In the genomic region with DNA sequence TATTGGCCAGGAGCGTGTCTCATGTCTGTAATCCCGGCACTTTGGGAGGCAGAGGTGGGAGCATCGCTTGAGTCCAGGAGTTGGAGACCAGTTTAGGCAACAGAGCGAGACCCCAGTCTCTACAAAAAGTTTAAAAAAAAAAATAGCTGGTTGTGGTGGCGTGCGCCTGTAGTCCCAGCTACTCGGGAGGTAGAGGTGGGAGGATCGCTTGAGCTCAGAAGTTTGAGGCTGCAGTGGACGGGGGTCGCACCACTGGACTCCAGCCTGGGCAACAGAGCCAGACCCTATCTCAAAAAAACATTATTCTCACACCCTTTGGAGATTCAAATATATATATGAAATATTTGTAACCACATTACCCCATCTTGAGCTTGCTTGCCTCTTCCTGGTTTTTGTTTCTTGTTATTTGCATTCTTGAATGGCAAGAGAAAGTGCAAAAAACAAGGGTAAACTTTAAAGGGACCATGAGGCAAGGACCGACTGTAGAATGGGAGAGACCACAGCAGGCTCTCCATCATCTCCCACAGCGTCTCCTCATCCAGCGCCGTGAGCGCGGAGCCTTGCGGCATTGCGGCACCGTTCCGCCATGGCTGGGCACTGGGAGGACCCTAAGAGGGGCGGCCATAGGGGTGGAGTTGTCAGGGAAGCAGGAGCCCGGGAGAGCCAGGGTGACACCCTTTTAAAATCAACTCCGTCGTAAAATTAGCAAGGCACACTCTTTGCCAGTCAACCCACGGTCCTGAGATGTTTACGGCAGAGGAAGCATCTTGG, we compare ENCODE assay signal across 7 cellular contexts. TPM values are rescaled to one million over a fixed set of nuclear protein-coding genes. Genes with fewer than 3 reads are reported as not detected.
DNase-seq lines count a peak whose midpoint lies in the region; TF ChIP-seq lines count a peak whose summit lies in the region.

No MANE protein-coding gene starts in this region.

- no peak overlapping the region for H2BK12ac ChIP-seq in H9 (ENCODE audit: insufficient read length, low read depth, low read length)

- H3K18ac ChIP-seq in H9 (ENCODE audit: insufficient read length, low read depth, low read length), result no peak overlapping the region

- no peak overlapping the region for H2AK5ac ChIP-seq in H9 (ENCODE audit: insufficient read length, low read length)

- H2BK120ac ChIP-seq in H9 (ENCODE audit: low read depth, low read length, poor library complexity, severe bottlenecking), result no peak overlapping the region

- H3K9me3 Mint-ChIP-seq in H9, result no peaks in the 10 kb centered on the region; a peak in 1 of 5 replicates

- H3K79me1 ChIP-seq in H9 (ENCODE audit: insufficient read depth, low read depth, low read length, poor library complexity, severe bottlenecking), result peaks cover 5% of the 10 kb centered on the region

- H3K9me3 ChIP-seq in H9 (ENCODE audit: control insufficient read depth, low read depth, low read length) (no peaks in the 10 kb centered on the region), SK-N-MC (ENCODE audit: low read depth, low read length) (no peaks in the 10 kb centered on the region)

- peak overlapping the region; percentile 95 to 96 for H3K4me3 Mint-ChIP-seq in H9

- TF ChIP-seq CTCF in H9 (conservative IDR thresholded peaks at IDR 0.05) (no peak), foreskin fibroblast (IDR thresholded peaks at IDR 0.05; ENCODE audit: low read depth, low read length) (no peak)

- no peaks in the 10 kb centered on the region for H3K27me3 ChIP-seq in H9 (ENCODE audit: insufficient read depth, low read length)

- H2BK20ac ChIP-seq in H9 (ENCODE audit: low read depth, low read length, poor library complexity, severe bottlenecking), result no peak overlapping the region

- H2AFZ ChIP-seq in H9 (ENCODE audit: low read length), result no peak overlapping the region

- DNase-seq in H9, result no peak
- DNase-seq in SK-N-MC (ENCODE audit: low read depth, low spot score), result no peak
- no peak for DNase-seq in foreskin fibroblast
- DNase-seq in NCI-H1930 (lab: John Stamatoyannopoulos, UW), result no peak
- no peak for DNase-seq in GM03348 (ENCODE audit: low spot score)
- DNase-seq in amniotic stem cell (lab: John Stamatoyannopoulos, UW), result no peak

- H3K36me3 ChIP-seq in SK-N-MC (ENCODE audit: insufficient read depth, low read length), result peaks cover 29% of the 10 kb centered on the region

- peaks cover 34% of the 10 kb centered on the region for H3K79me2 ChIP-seq in H9 (ENCODE audit: insufficient read depth, low read length)

- H3K9ac ChIP-seq in H9 (ENCODE audit: extremely low read depth, insufficient read length, low read length) (peak overlapping the region; percentile 83), SK-N-MC (ENCODE audit: insufficient read length) (peak overlapping the region; percentile 99)

- no CpG with 5 or more reads among the region's 26 CpGs for WGBS in H9 (ENCODE audit: extremely low coverage, insufficient read length, low lambda C conversion rate)

- no peak overlapping the region for H3K23ac ChIP-seq in H9 (ENCODE audit: insufficient read length, low read depth, low read length)

- H4K5ac ChIP-seq in H9 (ENCODE audit: insufficient read length, low read depth, low read length), result no peak overlapping the region

- H3K23me2 ChIP-seq in H9 (ENCODE audit: insufficient read length, low read depth, low read length, poor library complexity, severe bottlenecking), result peaks cover 9% of the 10 kb centered on the region

- H3T11ph ChIP-seq in H9 (ENCODE audit: low read length), result no peak overlapping the region

- H3K4me1 ChIP-seq in H9 (ENCODE audit: insufficient read depth, low read length), result peaks cover 5% of the 10 kb centered on the region; the same call in 1 of the 2 replicates

- no peak overlapping the region for H4K8ac ChIP-seq in H9 (replicated peaks; ENCODE audit: insufficient read length, low read depth, low read length)

- H3K27me3 Mint-ChIP-seq in H9 (ENCODE audit: low read depth), result no peaks in the 10 kb centered on the region; the same call in 1 of the 2 replicates

- peaks cover 31 to 34% of the 10 kb centered on the region in 2 experiments for H3K4me1 Mint-ChIP-seq in H9

- no peak overlapping the region for H3K4ac ChIP-seq in H9 (ENCODE audit: low read depth, low read length)

- H3K36me3 Mint-ChIP-seq in H9 (ENCODE audit: insufficient read depth in 1 of 3, low read depth in 3 of 3), result peaks cover 15 to 26% (median 25%) of the 10 kb centered on the region in 3 experiments; a peak in 6 of 7 replicates

- H3K56ac ChIP-seq in H9 (ENCODE audit: insufficient read length, low read depth, low read length), result no peak overlapping the region

- peak overlapping the region; percentile 98 for H3K4me3 ChIP-seq in SK-N-MC
- peak overlapping the region; percentile 81 to 87 for H3K4me3 ChIP-seq in foreskin fibroblast (ENCODE audit: low read depth in 1 of 2, low read length in 2 of 2)
- H3K4me3 ChIP-seq in skin epidermis, result peak overlapping the region; percentile 72 to 96 (median 81)

- no peak overlapping the region for H3K14ac ChIP-seq in H9 (ENCODE audit: insufficient read depth, low read length)

- no peak overlapping the region for H3K27ac Mint-ChIP-seq in H9

- peak overlapping the region; percentile 62 for H3K4me2 ChIP-seq in H9 (ENCODE audit: insufficient read depth, insufficient read length, low read length)

- no peak overlapping the region for H2BK15ac ChIP-seq in H9 (ENCODE audit: low read depth, low read length)

- H4K20me1 ChIP-seq in H9 (ENCODE audit: control insufficient read depth, insufficient read depth, insufficient read length), result no peaks in the 10 kb centered on the region

- no peak overlapping the region for H4K91ac ChIP-seq in H9 (ENCODE audit: insufficient read length, low read depth, low read length)

- no peak overlapping the region for H2BK5ac ChIP-seq in H9 (ENCODE audit: insufficient read length, low read length)

- no peak overlapping the region for H3K27ac ChIP-seq in H9 (ENCODE audit: insufficient read length, low read depth, low read length)
- no peak overlapping the region for H3K27ac ChIP-seq in SK-N-MC
- H3K27ac ChIP-seq in skin epidermis, result no peak overlapping the region

RNA-seq across cellular contexts. Expression of a gene that starts 1.4 kb away (rescaled TPM):
- total RNA-seq in H9 (2021), result 129 and 137 TPM in 2 replicates

RNA-seq across cellular contexts. Expression of a gene that starts 1.9 kb away (rescaled TPM):
- 31.8 and 33.9 TPM in 2 replicates for total RNA-seq in H9 (2021)

RNA-seq across cellular contexts. Expression of a gene that starts 56.2 kb away (rescaled TPM):
- total RNA-seq in H9 (2021), result 5.2 and 6.0 TPM in 2 replicates
